In the genomic region with DNA sequence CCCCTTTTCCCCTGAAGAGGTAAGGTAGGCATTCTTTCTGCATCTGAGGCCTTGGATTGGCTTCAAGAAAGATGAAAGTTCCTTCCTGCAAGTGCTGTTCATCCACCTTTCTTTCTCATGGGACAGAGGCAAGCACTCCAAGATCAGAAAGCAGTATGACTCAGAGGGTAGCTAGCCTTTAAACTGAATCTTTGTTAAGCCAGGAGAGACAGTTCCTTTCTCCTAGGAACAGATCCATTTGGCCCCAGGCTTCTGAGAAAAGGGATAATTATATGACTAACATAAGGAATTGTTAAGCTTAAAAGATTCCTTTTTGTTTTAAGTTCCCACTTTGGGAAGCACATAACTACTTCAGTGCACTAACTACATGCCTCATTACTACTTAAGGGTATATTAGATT, we compare ENCODE assay signal across 12 cellular contexts.
DNase-seq lines count a peak whose midpoint lies in the region; ATAC-seq and TF ChIP-seq lines count a peak whose summit lies in the region.
"Had no signal": no experiment of that assay in that cellular context is flagged by ENCODE, and none has a peak within 500 bp of the region (broad histone marks: within the 10 kb centered on the region; RNA-seq: fewer than 3 reads in every experiment).

No MANE protein-coding gene starts in this region.

- POLR2A ChIA-PET in RWPE1 (lab: Yijun Ruan, JAX; ENCODE audit: low non-redundant PET) = no interaction called here

- H3K4me2 ChIP-seq in GM23248 (ENCODE audit: unreplicated experiment) (peak overlapping the region; percentile 76), smooth muscle cell (peak overlapping the region; percentile 44)

- no peaks in the 10 kb centered on the region for H3K36me3 ChIP-seq in GM23248 (ENCODE audit: low read depth)
- no peaks in the 10 kb centered on the region for H3K36me3 ChIP-seq in smooth muscle cell (ENCODE audit: low read depth)
- H3K36me3 ChIP-seq: heart left ventricle had no signal

- H3K79me2 ChIP-seq in GM23248 (ENCODE audit: insufficient read depth) (peaks cover 67% of the 10 kb centered on the region), smooth muscle cell (ENCODE audit: low read depth) (peaks cover 46% of the 10 kb centered on the region)

- no peak overlapping the region for H3K4me3 ChIP-seq in GM23248
- H3K4me3 ChIP-seq in fibroblast of mammary gland (ENCODE audit: control insufficient read depth, low read depth, low read length) = no peak overlapping the region
- no peak overlapping the region for H3K4me3 ChIP-seq in smooth muscle cell
- H3K4me3 ChIP-seq: heart left ventricle had no signal

- no peaks in the 10 kb centered on the region for H3K9me2 ChIP-seq in GM23248 (ENCODE audit: insufficient read depth)

- no peaks in the 10 kb centered on the region for H3K27me3 ChIP-seq in GM23248 (replicated peaks; ENCODE audit: insufficient read depth)
- no peaks in the 10 kb centered on the region for H3K27me3 ChIP-seq in smooth muscle cell (ENCODE audit: low read depth)
- H3K27me3 ChIP-seq: heart left ventricle had no signal

- H3K4me1 ChIP-seq in GM23248 (ENCODE audit: insufficient read depth) = peaks cover 39% of the 10 kb centered on the region
- peaks cover 47% of the 10 kb centered on the region for H3K4me1 ChIP-seq in smooth muscle cell (ENCODE audit: low read depth)

- H3K9ac ChIP-seq in GM23248 (no peak overlapping the region), smooth muscle cell (ENCODE audit: low read depth) (no peak overlapping the region)

- DNase-seq in GM23248 = peak; percentile 80
- peak; percentile 86 for DNase-seq in RWPE1 (ENCODE audit: low spot score)
- DNase-seq in fibroblast of mammary gland (ENCODE audit: low read depth) = peak; percentile 73
- DNase-seq in smooth muscle cell (lab: John Stamatoyannopoulos, UW; ENCODE audit: unreplicated experiment) = no peak
- no peak for DNase-seq in NCI-H2107 (lab: John Stamatoyannopoulos, UW)
- no peak for DNase-seq in SIG-M5 treated with dmso at 0.1 percent for 504 hours (lab: John Stamatoyannopoulos, UW; ENCODE audit: unreplicated experiment)
- DNase-seq: activated CD4-positive, alpha-beta T cell treated with anti-CD3 and anti-CD28 coated beads, Interleukin-2, amount 50 U/mL, for 4 hours; DMS79 treated with DMSO at 0.1 percent for 48 hours; heart left ventricle; NCI-H1417 treated with DMSO at 0.1 percent for 48 hours; stimulated activated CD4-positive, alpha-beta T cell treated with anti-CD3 and anti-CD28 coated beads, Interleukin-4, amount 100 ng/mL, for 1 hour had no signal

- H4K20me1 ChIP-seq in GM23248 (ENCODE audit: insufficient read depth) (no peaks in the 10 kb centered on the region), smooth muscle cell (ENCODE audit: low read depth) (peaks cover 25% of the 10 kb centered on the region)

- TF ChIP-seq CTCF in RWPE1 (conservative IDR thresholded peaks at IDR 0.05; ENCODE audit: low read depth) (no peak), fibroblast of mammary gland (conservative IDR thresholded peaks at IDR 0.05; ENCODE audit: control insufficient read depth, insufficient read depth, low read depth, low read length) (no peak), smooth muscle cell (IDR thresholded peaks at IDR 0.05; ENCODE audit: borderline replicate concordance, insufficient read depth, poor library complexity, severe bottlenecking) (no peak)

- H3F3A ChIP-seq in GM23248 (ENCODE audit: insufficient read depth) = peaks cover 28% of the 10 kb centered on the region
- H3F3A ChIP-seq in smooth muscle cell (ENCODE audit: low read depth) = no peaks in the 10 kb centered on the region

- in situ Hi-C loops in GM23248 (cut with MboI) = no loop called here

- H2AFZ ChIP-seq in GM23248 = no peak overlapping the region
- H2AFZ ChIP-seq in smooth muscle cell (ENCODE audit: low read depth) = no peak overlapping the region

- ATAC-seq in GM19397 (IDR thresholded peaks at IDR 0.05; ENCODE audit: unreplicated experiment) = no peak
- ATAC-seq: heart left ventricle had no signal

- CTCF ChIA-PET in RWPE1 (lab: Yijun Ruan, JAX) = interaction anchor here (0.6 kb wide), 1 partner anchor 249 kb away, joined by 3 read pairs; no protein-coding TSS in a partner anchor

- no peaks in the 10 kb centered on the region for H3K9me3 ChIP-seq in GM23248 (ENCODE audit: low read depth)
- H3K9me3 ChIP-seq in smooth muscle cell (replicated peaks; ENCODE audit: low read depth) = no peaks in the 10 kb centered on the region
- H3K9me3 ChIP-seq: heart left ventricle had no signal

- H3K27ac ChIP-seq in GM23248 (peak overlapping the region; percentile 6), RWPE1 (no peak overlapping the region), smooth muscle cell (ENCODE audit: low read depth) (peak overlapping the region; percentile 65)
- H3K27ac ChIP-seq: heart left ventricle had no signal

Comparison
In these comparisons a context has a peak if more than half of its experiments do, and no peak if none do; other contexts are left out.
1. DNase-seq: peak in GM23248 (single experiment), RWPE1 (single experiment) and fibroblast of mammary gland (single experiment); none in smooth muscle cell (single experiment), NCI-H2107 (single experiment) and SIG-M5 treated with dmso at 0.1 percent for 504 hours (single experiment).